In the genomic region with DNA sequence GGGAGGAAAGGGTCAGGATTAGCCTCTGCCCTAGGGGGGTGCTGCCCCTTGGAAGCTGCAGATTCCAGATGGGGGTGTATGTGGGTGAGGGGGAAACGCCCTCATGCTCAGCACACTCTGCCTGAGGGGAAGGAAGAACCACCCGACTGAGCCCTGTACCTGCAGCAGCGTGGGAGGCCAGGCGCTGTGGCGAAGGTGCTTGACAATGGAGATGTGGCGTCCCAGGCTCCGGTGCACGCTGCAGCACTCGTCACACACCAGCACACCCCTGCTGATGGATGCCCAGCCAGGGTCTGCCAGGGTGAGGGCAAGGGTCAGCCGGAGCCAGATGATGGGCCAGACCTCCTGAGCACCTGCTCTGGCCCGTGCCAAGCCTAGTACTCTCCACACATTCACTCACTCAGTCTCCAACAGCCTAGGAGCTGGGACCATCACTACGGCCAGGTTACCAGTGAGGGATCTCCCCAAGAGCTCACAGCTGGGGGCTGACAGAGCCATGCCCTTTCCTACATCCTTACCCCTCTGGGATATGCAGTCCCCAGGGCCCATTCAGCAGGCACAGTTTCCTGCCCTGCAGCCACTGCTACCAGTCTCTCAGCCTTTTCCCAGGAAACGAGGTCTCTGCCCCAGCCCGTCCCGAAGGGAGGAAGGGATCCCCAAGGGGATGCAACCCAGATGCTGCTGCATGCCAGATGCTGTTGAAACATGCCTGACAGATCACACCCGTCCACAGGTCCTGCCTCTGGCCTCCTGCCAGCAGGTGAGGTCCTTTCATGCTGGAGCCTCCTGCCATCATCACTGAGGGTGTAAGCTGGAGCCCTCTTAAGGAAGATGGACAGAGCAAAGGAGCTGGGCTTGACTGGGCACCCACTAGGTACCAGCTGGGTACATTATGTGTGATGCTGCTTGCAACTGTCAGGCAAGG, we compare ENCODE assay signal across 1 cellular context.
TF ChIP-seq lines count a peak whose summit lies in the region.

No MANE protein-coding gene starts in this region.

TF ChIP-seq in K562, 482 proteins besides CTCF, POLR2A, EP300 and RAD21:
- TF ChIP-seq NR2F6 (CRISPR knock-in tag; IDR thresholded peaks at IDR 0.05) (no peak), SRSF1 (IDR thresholded peaks at IDR 0.05; ENCODE audit: low read depth, low read length) (no peak), PPARD (CRISPR knock-in tag; IDR thresholded peaks at IDR 0.05) (no peak), NFIC (IDR thresholded peaks at IDR 0.05) (peak; percentile 56; the same call in 1 of the 2 replicates)
- TF ChIP-seq, protein P1, sequence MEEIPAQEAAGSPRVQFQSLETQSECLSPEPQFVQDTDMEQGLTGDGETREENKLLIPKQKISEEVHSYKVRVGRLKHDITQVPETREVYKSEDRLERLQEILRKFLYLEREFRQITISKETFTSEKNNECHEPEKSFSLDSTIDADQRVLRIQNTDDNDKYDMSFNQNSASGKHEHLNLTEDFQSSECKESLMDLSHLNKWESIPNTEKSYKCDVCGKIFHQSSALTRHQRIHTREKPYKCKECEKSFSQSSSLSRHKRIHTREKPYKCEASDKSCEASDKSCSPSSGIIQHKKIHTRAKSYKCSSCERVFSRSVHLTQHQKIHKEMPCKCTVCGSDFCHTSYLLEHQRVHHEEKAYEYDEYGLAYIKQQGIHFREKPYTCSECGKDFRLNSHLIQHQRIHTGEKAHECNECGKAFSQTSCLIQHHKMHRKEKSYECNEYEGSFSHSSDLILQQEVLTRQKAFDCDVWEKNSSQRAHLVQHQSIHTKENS (CRISPR knock-in tag; IDR thresholded peaks at IDR 0.05), result no peak
